24 cellular contexts compared by ENCODE assay signal in genomic region chr2:140256080-140256479, GRCh38.
"Had no signal": no experiment of that assay in that cellular context is flagged by ENCODE, and none has a peak within 500 bp of the region (broad histone marks: within the 10 kb centered on the region; RNA-seq: fewer than 3 reads in every experiment).

No MANE protein-coding gene starts in this region.

- ATAC-seq: activated CD4-positive, CD25-positive, alpha-beta regulatory T cell treated with anti-CD3 and anti-CD28 coated beads, Interleukin-2, amount 50 U/mL, for 24 hours; activated CD8-positive, alpha-beta T cell treated with anti-CD3 and anti-CD28 coated beads, Interleukin-2, amount 10 ng/mL, durations not matched to agents 7 days and 5 days; activated naive CD8-positive, alpha-beta T cell treated with anti-CD3 and anti-CD28 coated beads, Interleukin-2, amount 50 U/mL, for 24 hours; gastroesophageal sphincter; heart right ventricle; naive thymus-derived CD4-positive, alpha-beta T cell had no signal

- DNase-seq: activated CD4-positive, alpha-beta T cell treated with anti-CD3 and anti-CD28 coated beads, Interleukin-2, amount 10 ng/mL, durations not matched to agents 7 days and 5 days; activated CD8-positive, alpha-beta memory T cell treated with anti-CD3 and anti-CD28 coated beads, Interleukin-2, amount 50 U/mL, for 4 hours; activated CD8-positive, alpha-beta T cell treated with anti-CD3 and anti-CD28 coated beads, Interleukin-2, amount 10 ng/mL, durations not matched to agents 7 days and 5 days; activated effector memory CD4-positive, alpha-beta T cell treated with Interleukin-2 at 50 U/mL for 16 hours; activated naive CD4-positive, alpha-beta T cell treated with anti-CD3 and anti-CD28 coated beads, Interleukin-2, amount 10 ng/mL, durations not matched to agents 7 days and 5 days; activated naive CD8-positive, alpha-beta T cell treated with anti-CD3 and anti-CD28 coated beads, Interleukin-2, amount 50 U/mL, for 24 hours; activated T-cell treated with anti-CD3 and anti-CD28 coated beads, Interleukin-2, amount 50 U/mL, for 48 hours; anterior cingulate cortex; brain microvascular endothelial cell; cortex of kidney; heart right ventricle; immature natural killer cell; mesendoderm; naive thymus-derived CD4-positive, alpha-beta T cell; stimulated activated CD4-positive, alpha-beta T cell treated with anti-CD3 and anti-CD28 coated beads, Interleukin-2, amount 100 ng/mL, for 24 hours; T-helper 1 cell; T-helper 9 cell; transverse colon had no signal

- H3K4me3 ChIP-seq: gastroesophageal sphincter, heart right ventricle, neural progenitor cell, right atrium auricular region, suprapubic skin, transverse colon, vagina had no signal
